In the genomic region with DNA sequence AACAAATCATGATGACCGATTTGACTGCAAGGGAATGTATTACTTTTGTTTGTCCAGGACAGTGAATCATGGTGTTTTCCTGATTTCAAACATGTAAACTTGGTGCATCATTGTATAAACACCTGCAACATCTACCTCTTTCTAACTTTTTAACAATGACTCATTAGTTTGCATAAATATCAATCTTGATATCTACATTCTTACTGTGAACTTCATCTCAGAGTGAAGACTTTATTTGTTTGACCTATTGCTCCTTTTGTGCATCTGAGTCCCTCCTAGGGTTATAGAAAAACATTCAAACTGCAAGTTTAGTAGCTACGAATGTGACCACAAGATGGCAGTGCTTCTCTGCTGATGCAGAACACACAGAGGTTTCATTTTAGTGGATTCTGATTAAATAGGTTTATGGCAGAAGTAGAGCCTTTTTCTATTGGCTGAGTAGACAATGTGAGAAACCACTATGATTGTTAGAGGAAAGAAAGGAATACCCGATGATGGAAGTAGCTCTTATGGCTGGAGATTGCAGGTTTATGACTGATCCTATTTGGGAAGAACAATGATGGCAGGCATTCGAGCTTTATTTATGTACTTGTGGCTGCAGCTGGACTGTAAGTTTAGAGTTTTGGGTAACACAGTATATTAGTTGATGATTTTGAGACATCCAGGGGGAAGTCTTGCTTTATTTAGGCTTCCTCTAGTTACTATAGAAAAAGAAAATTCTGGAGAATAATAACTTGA, we compare ENCODE assay signal across 8 cellular contexts.
DNase-seq lines count a peak whose midpoint lies in the region; ATAC-seq and TF ChIP-seq lines count a peak whose summit lies in the region.

No MANE protein-coding gene starts in this region.

- peaks cover 16% of the 10 kb centered on the region for H3K36me3 Mint-ChIP-seq in activated naive CD4-positive, alpha-beta T cell treated with anti-CD3 and anti-CD28 coated beads, Interleukin-2, amount 10 ng/mL, durations not matched to agents 7 days and 5 days

- no peak overlapping the region for H3K9ac ChIP-seq in PC-3 (ENCODE audit: low read length)

- intact Hi-C loops in PC-3 (cut with micrococcal nuclease) (loop anchor here (1.0 to 10.0 kb wide), 3 partner anchors 15 to 184 kb away; no protein-coding TSS in a partner anchor), psoas muscle (cut with DNase I) (no loop called here)

- CTCF ChIA-PET in PC-3 (lab: Charles Lee), result interaction anchor here (0.7 to 1.2 kb wide), 5 partner anchors 25 to 452 kb away, joined by 3 to 7 read pairs (median 4); no protein-coding TSS in a partner anchor
- CTCF ChIA-PET in activated naive CD4-positive, alpha-beta T cell treated with anti-CD3 and anti-CD28 coated beads, Interleukin-2, amount 10 ng/mL, durations not matched to agents 7 days and 5 days (lab: Charles Lee), result interaction anchor here (0.9 to 3.6 kb wide), 24 partner anchors 11 to 653 kb away, joined by 3 to 32 read pairs (median 4); no protein-coding TSS in a partner anchor

- 14 to 20% (median 15%) methylated on average over 4 of the region's 4 CpGs for WGBS in psoas muscle, 3 donors

- H3K4me2 ChIP-seq in PC-3 (ENCODE audit: low read length), result peak overlapping the region; percentile 77

- H3K27ac Mint-ChIP-seq in activated naive CD4-positive, alpha-beta T cell treated with anti-CD3 and anti-CD28 coated beads, Interleukin-2, amount 10 ng/mL, durations not matched to agents 7 days and 5 days, result peak overlapping the region; percentile 81

- H3K4me1 Mint-ChIP-seq in activated naive CD4-positive, alpha-beta T cell treated with anti-CD3 and anti-CD28 coated beads, Interleukin-2, amount 10 ng/mL, durations not matched to agents 7 days and 5 days, result peaks cover 78% of the 10 kb centered on the region

- H3K27ac ChIP-seq in PC-3 (ENCODE audit: low read length) (peak overlapping the region; percentile 79; the same call in 1 of the 2 replicates), psoas muscle (no peak overlapping the region)

- H3K4me1 ChIP-seq in PC-3 (ENCODE audit: insufficient read depth, low read length) (peaks cover 46% of the 10 kb centered on the region), psoas muscle (no peaks in the 10 kb centered on the region)

- TF ChIP-seq CTCF in PC-3 (conservative IDR thresholded peaks at IDR 0.05; ENCODE audit: low read depth, low read length) (peak; percentile 96), psoas muscle (IDR thresholded peaks at IDR 0.05) (peak; percentile 38)

- H3K9me2 ChIP-seq in PC-3 (replicated peaks; ENCODE audit: low read length), result no peaks in the 10 kb centered on the region

- H3K27me3 ChIP-seq in PC-3 (ENCODE audit: low read length), result peaks cover 3% of the 10 kb centered on the region
- H3K27me3 ChIP-seq in psoas muscle (ENCODE audit: insufficient read depth in 3 of 3, low read length in 2 of 3), result no peaks in the 10 kb centered on the region

- no peaks in the 10 kb centered on the region for H3K9me3 ChIP-seq in PC-3 (ENCODE audit: low read length)
- H3K9me3 ChIP-seq in psoas muscle, result no peaks in the 10 kb centered on the region

- H3K9me3 Mint-ChIP-seq in activated naive CD4-positive, alpha-beta T cell treated with anti-CD3 and anti-CD28 coated beads, Interleukin-2, amount 10 ng/mL, durations not matched to agents 7 days and 5 days, result peaks cover 5% of the 10 kb centered on the region

- no peaks in the 10 kb centered on the region for H3K36me3 ChIP-seq in PC-3 (ENCODE audit: low read depth, low read length)
- H3K36me3 ChIP-seq in psoas muscle (ENCODE audit: insufficient read depth in 1 of 2, low read depth in 1 of 2), result no peaks in the 10 kb centered on the region

- no peaks in the 10 kb centered on the region for H3K27me3 Mint-ChIP-seq in activated naive CD4-positive, alpha-beta T cell treated with anti-CD3 and anti-CD28 coated beads, Interleukin-2, amount 10 ng/mL, durations not matched to agents 7 days and 5 days

- ATAC-seq in HG02798 (IDR thresholded peaks at IDR 0.05; ENCODE audit: poor library complexity, unreplicated experiment), result peak; percentile 58
- ATAC-seq in PC-3, result peak; percentile 72
- no peak for ATAC-seq in psoas muscle
- no peak for ATAC-seq in HG02759 (IDR thresholded peaks at IDR 0.05; ENCODE audit: unreplicated experiment)

- H2AFZ ChIP-seq in PC-3 (ENCODE audit: low read length), result peak overlapping the region; percentile 46

- H3K4me3 ChIP-seq in PC-3 (ENCODE audit: low read length) (peak overlapping the region; percentile 48; the same call in 1 of the 2 replicates), psoas muscle (no peak overlapping the region)

- no TSS peak for BruUV-seq in PC-3 (replicated peaks; lab: Mats Ljungman, UMichigan)

- H3K4me3 Mint-ChIP-seq in activated naive CD4-positive, alpha-beta T cell treated with anti-CD3 and anti-CD28 coated beads, Interleukin-2, amount 10 ng/mL, durations not matched to agents 7 days and 5 days, result peak overlapping the region; percentile 71

- H3K79me2 ChIP-seq in PC-3 (ENCODE audit: low read length), result no peaks in the 10 kb centered on the region

- no peaks in the 10 kb centered on the region for H4K20me1 ChIP-seq in PC-3 (ENCODE audit: low read length)

- no peaks in the 10 kb centered on the region for H3F3A ChIP-seq in PC-3 (ENCODE audit: low read length, unreplicated experiment)

- DNase-seq in NCI-H1417 (lab: John Stamatoyannopoulos, UW) (peak; percentile 8 to 53 (median 10)), NCI-H1417 treated with DMSO at 0.1 percent for 48 hours (lab: John Stamatoyannopoulos, UW) (no peak), PC-3 (peak; percentile 95), globus pallidus (ENCODE audit: low spot score) (peak; percentile 74), psoas muscle (no peak)
- DNase-seq in activated naive CD4-positive, alpha-beta T cell treated with anti-CD3 and anti-CD28 coated beads, Interleukin-2, amount 10 ng/mL, durations not matched to agents 7 days and 5 days, result peak; percentile 77

- POLR2A ChIA-PET in PC-3 (lab: Charles Lee; ENCODE audit: unreplicated experiment), result no interaction called here

Comparison
In these comparisons a context has a peak if more than half of its experiments do, and no peak if none do; other contexts are left out.
1. DNase-seq: peak in NCI-H1417 (3 of 3), PC-3 (single experiment), activated naive CD4-positive, alpha-beta T cell treated with anti-CD3 and anti-CD28 coated beads, Interleukin-2, amount 10 ng/mL, durations not matched to agents 7 days and 5 days (single experiment) and globus pallidus (single experiment); none in NCI-H1417 treated with DMSO at 0.1 percent for 48 hours (single experiment) and psoas muscle (0 of 2).
2. ATAC-seq: peak in HG02798 (single experiment) and PC-3 (single experiment); none in psoas muscle (0 of 4) and HG02759 (single experiment).